In genomic region chr16:46688657-46689491, GRCh38 we compare ENCODE assay signal across 8 cellular contexts.
DNase-seq lines count a peak whose midpoint lies in the region; ATAC-seq and TF ChIP-seq lines count a peak whose summit lies in the region.

TSS of gene VPS35 (minus strand) at chr16:46689178. CDS start at chr16:46689133, 45 bp downstream.

- DNase-seq in DMS153 treated with DMSO at 0.1 percent for 48 hours (lab: John Stamatoyannopoulos, UW; ENCODE audit: unreplicated experiment) (peak; percentile 26), OCI-M2 (lab: John Stamatoyannopoulos, UW; ENCODE audit: unreplicated experiment) (peak; percentile 87), activated T-cell treated with anti-CD3 and anti-CD28 coated beads for 48 hours (ENCODE audit: low read depth) (peak; percentile 99), erythroblast (lab: John Stamatoyannopoulos, UW) (peak; percentile 99)
- peak; percentile 99 to 100 for DNase-seq in stimulated activated CD8-positive, alpha-beta memory T cell treated with anti-CD3 and anti-CD28 coated beads, Interleukin-7, amount 100 ng/mL, for 1 hour (ENCODE audit: low read depth in 2 of 2)

- peak; percentile 78 for ATAC-seq in GM21576 (IDR thresholded peaks at IDR 0.05; ENCODE audit: unreplicated experiment)

- peak within 1 kb of the TSS; percentile 68 for H3K4me3 ChIP-seq in mucosa of stomach (ENCODE audit: low read length)

- H3K9me3 ChIP-seq in mucosa of stomach (ENCODE audit: control insufficient read depth, low read length) = no peaks in the 10 kb centered on the region

- no peak for TF ChIP-seq EP300 in Ishikawa (IDR thresholded peaks at IDR 0.05; ENCODE audit: borderline replicate concordance)

- peak; percentile 9; the same call in 1 of the 2 replicates for TF ChIP-seq RAD21 in Ishikawa (IDR thresholded peaks at IDR 0.05; ENCODE audit: low read depth)

- H3K4me1 ChIP-seq in mucosa of stomach (ENCODE audit: control insufficient read depth, insufficient read depth, low read length) = peaks cover 37% of the 10 kb centered on the region

- peak within 1 kb of the TSS; percentile 86 for H3K9ac ChIP-seq in mucosa of stomach (ENCODE audit: low read length)

- no peaks in the 10 kb centered on the region for H3K36me3 ChIP-seq in mucosa of stomach (ENCODE audit: control insufficient read depth, insufficient read depth, low read length)

- TF ChIP-seq POLR2A in erythroblast (IDR thresholded peaks at IDR 0.05; ENCODE audit: low read length) = peak; percentile 6

- no peaks in the 10 kb centered on the region for H3K27me3 ChIP-seq in mucosa of stomach (ENCODE audit: control insufficient read depth, insufficient read depth, low read length)

TF ChIP-seq in Ishikawa, 13 proteins besides CTCF, POLR2A, EP300 and RAD21:
- TF ChIP-seq YY1 (IDR thresholded peaks at IDR 0.05; ENCODE audit: low read depth) (peak; percentile 80), CEBPB (IDR thresholded peaks at IDR 0.05) (no peak), TAF1 (IDR thresholded peaks at IDR 0.05; ENCODE audit: low read depth) (no peak; the same call in 1 of the 2 replicates), NFIC (IDR thresholded peaks at IDR 0.05) (no peak), FOXM1 (IDR thresholded peaks at IDR 0.05; ENCODE audit: borderline replicate concordance, low read depth) (no peak), TEAD4 (IDR thresholded peaks at IDR 0.05) (no peak), CREB1 (IDR thresholded peaks at IDR 0.05; ENCODE audit: low read depth) (no peak), TCF12 (IDR thresholded peaks at IDR 0.05; ENCODE audit: low read depth) (0 out of 2 replicates have a peak, but pooled peaks have one; percentile 28), USF1 (IDR thresholded peaks at IDR 0.05) (peak; percentile 96), EGR1 (IDR thresholded peaks at IDR 0.05) (0 out of 2 replicates have a peak, but pooled peaks have one; percentile 30), ZBTB7A (IDR thresholded peaks at IDR 0.05; ENCODE audit: low read depth) (0 out of 2 replicates have a peak, but pooled peaks have one; percentile 18)
- TF ChIP-seq, protein P1, sequence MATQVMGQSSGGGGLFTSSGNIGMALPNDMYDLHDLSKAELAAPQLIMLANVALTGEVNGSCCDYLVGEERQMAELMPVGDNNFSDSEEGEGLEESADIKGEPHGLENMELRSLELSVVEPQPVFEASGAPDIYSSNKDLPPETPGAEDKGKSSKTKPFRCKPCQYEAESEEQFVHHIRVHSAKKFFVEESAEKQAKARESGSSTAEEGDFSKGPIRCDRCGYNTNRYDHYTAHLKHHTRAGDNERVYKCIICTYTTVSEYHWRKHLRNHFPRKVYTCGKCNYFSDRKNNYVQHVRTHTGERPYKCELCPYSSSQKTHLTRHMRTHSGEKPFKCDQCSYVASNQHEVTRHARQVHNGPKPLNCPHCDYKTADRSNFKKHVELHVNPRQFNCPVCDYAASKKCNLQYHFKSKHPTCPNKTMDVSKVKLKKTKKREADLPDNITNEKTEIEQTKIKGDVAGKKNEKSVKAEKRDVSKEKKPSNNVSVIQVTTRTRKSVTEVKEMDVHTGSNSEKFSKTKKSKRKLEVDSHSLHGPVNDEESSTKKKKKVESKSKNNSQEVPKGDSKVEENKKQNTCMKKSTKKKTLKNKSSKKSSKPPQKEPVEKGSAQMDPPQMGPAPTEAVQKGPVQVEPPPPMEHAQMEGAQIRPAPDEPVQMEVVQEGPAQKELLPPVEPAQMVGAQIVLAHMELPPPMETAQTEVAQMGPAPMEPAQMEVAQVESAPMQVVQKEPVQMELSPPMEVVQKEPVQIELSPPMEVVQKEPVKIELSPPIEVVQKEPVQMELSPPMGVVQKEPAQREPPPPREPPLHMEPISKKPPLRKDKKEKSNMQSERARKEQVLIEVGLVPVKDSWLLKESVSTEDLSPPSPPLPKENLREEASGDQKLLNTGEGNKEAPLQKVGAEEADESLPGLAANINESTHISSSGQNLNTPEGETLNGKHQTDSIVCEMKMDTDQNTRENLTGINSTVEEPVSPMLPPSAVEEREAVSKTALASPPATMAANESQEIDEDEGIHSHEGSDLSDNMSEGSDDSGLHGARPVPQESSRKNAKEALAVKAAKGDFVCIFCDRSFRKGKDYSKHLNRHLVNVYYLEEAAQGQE (IDR thresholded peaks at IDR 0.05; ENCODE audit: low read depth) = no peak
- TF ChIP-seq, protein P2, sequence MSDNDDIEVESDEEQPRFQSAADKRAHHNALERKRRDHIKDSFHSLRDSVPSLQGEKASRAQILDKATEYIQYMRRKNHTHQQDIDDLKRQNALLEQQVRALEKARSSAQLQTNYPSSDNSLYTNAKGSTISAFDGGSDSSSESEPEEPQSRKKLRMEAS (IDR thresholded peaks at IDR 0.05) = no peak; the same call in 1 of the 2 replicates

Comparison
In these comparisons a context has a peak if more than half of its experiments do, and no peak if none do; other contexts are left out.
1. Peak in every context shown above with its lines: DNase-seq, ATAC-seq and H3K4me3 ChIP-seq.
2. DNase-seq: peak in every context shown above with its lines; median percentile 100 in stimulated activated CD8-positive, alpha-beta memory T cell treated with anti-CD3 and anti-CD28 coated beads, Interleukin-7, amount 100 ng/mL, for 1 hour; 99 in activated T-cell treated with anti-CD3 and anti-CD28 coated beads for 48 hours; 99 in erythroblast; 87 in OCI-M2; 26 in DMS153 treated with DMSO at 0.1 percent for 48 hours.